In the genomic region with DNA sequence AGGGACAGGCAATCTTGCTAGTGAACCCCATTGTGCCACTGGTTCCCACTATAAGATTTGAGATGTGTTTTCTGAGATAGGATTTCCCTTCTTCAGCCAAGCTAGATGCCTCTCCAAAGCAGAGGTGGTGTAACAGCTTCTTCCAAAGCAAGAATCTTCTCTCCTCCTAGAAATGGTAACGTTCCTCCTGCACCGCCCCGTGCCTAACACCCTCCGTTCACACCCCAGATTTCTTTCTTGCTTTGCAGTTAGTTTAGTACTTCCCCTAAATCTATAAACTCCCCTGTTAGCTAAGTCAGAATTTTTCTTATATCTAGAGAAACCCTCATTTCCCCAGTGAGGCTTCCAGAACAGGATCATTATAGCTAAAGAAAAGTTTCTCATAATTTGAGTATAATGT, we compare ENCODE assay signal across 25 cellular contexts.
"Had no signal": no experiment of that assay in that cellular context is flagged by ENCODE, and none has a peak within 500 bp of the region (broad histone marks: within the 10 kb centered on the region; RNA-seq: fewer than 3 reads in every experiment).

No MANE protein-coding gene starts in this region.

- H3K4me1 ChIP-seq: colonic mucosa, esophagus muscularis mucosa, esophagus squamous epithelium, gastrocnemius medialis, gastroesophageal sphincter, heart left ventricle, heart right ventricle had no signal

- H3K27me3 Mint-ChIP-seq: dendritic cell treated with granulocyte-macrophage colony-stimulating factor and Interleukin-4, amounts not matched to agents 40 ng/mL and 50 ng/mL, for 4 days; effector memory CD8-positive, alpha-beta T cell had no signal

- H3K27ac Mint-ChIP-seq: dendritic cell treated with granulocyte-macrophage colony-stimulating factor and Interleukin-4, amounts not matched to agents 40 ng/mL and 50 ng/mL, for 4 days; effector memory CD8-positive, alpha-beta T cell; endodermal cell had no signal

- ATAC-seq: effector memory CD8-positive, alpha-beta T cell; esophagus mucosa; foreskin keratinocyte; gastrocnemius medialis; gastroesophageal sphincter; heart left ventricle; heart right ventricle had no signal

- H3K4me1 Mint-ChIP-seq: endodermal cell had no signal

- H3K4me3 Mint-ChIP-seq: dendritic cell treated with granulocyte-macrophage colony-stimulating factor and Interleukin-4, amounts not matched to agents 40 ng/mL and 50 ng/mL, for 4 days; effector memory CD8-positive, alpha-beta T cell; endodermal cell had no signal

- H3K9me3 ChIP-seq: colonic mucosa, esophagus muscularis mucosa, esophagus squamous epithelium, gastrocnemius medialis, gastroesophageal sphincter, heart left ventricle, heart right ventricle had no signal

- H3K4me3 ChIP-seq: colonic mucosa, coronary artery, dorsolateral prefrontal cortex, esophagus muscularis mucosa, esophagus squamous epithelium, gastrocnemius medialis, gastroesophageal sphincter, heart left ventricle, heart right ventricle had no signal

- DNase-seq: colonic mucosa; cortex of kidney; dermis blood vessel endothelial cell; effector CD4-positive, alpha-beta T cell; effector CD8-positive, alpha-beta T cell; effector memory CD4-positive, alpha-beta T cell; effector memory CD8-positive, alpha-beta T cell; endodermal cell; erythroblast; esophagus squamous epithelium; foreskin fibroblast; foreskin keratinocyte; foreskin melanocyte; gastrocnemius medialis; glutamatergic neuron; head of caudate nucleus; heart left ventricle; heart right ventricle had no signal

- H3K9me3 Mint-ChIP-seq: dendritic cell treated with granulocyte-macrophage colony-stimulating factor and Interleukin-4, amounts not matched to agents 40 ng/mL and 50 ng/mL, for 4 days; effector memory CD8-positive, alpha-beta T cell; endodermal cell had no signal

- H3K27me3 ChIP-seq: colonic mucosa, dorsolateral prefrontal cortex, esophagus muscularis mucosa, esophagus squamous epithelium, foreskin keratinocyte, gastrocnemius medialis, gastroesophageal sphincter, heart left ventricle, heart right ventricle had no signal

- H3K27ac ChIP-seq: colonic mucosa, coronary artery, dorsolateral prefrontal cortex, epithelial cell of prostate, esophagus muscularis mucosa, esophagus squamous epithelium, foreskin keratinocyte, gastrocnemius medialis, gastroesophageal sphincter, heart left ventricle, heart right ventricle had no signal

- H3K36me3 ChIP-seq: colonic mucosa, esophagus muscularis mucosa, esophagus squamous epithelium, gastrocnemius medialis, gastroesophageal sphincter, heart left ventricle, heart right ventricle had no signal
